Comparison of ENCODE assay signal across 29 cellular contexts in genomic region chr3:24393316-24393715, GRCh38.
"Had no signal": no experiment of that assay in that cellular context is flagged by ENCODE, and none has a peak within 500 bp of the region (broad histone marks: within the 10 kb centered on the region; RNA-seq: fewer than 3 reads in every experiment).

No MANE protein-coding gene starts in this region.

- H2AFZ ChIP-seq: hepatocyte had no signal

- H3K27me3 ChIP-seq: colonic mucosa, esophagus squamous epithelium, gastrocnemius medialis, heart left ventricle, hepatocyte, left lung had no signal

- H3K4me2 ChIP-seq: hepatocyte had no signal

- H3K27ac ChIP-seq: colonic mucosa, epithelial cell of prostate, esophagus squamous epithelium, gastrocnemius medialis, heart left ventricle, hepatocyte, left lung had no signal

- DNase-seq: colonic mucosa; cortex of kidney; effector CD8-positive, alpha-beta T cell; effector memory CD8-positive, alpha-beta T cell; endodermal cell; erythroblast; esophagus squamous epithelium; foreskin fibroblast; foreskin melanocyte; gastrocnemius medialis; heart left ventricle; hypothalamus; immature natural killer cell; islet precursor cell; kidney; kidney glomerular epithelial cell; left colon; left lung; left ventricle myocardium superior; mammary epithelial cell; mesendoderm; midbrain had no signal

- H3K27ac Mint-ChIP-seq: dendritic cell treated with granulocyte-macrophage colony-stimulating factor and Interleukin-4, amounts not matched to agents 40 ng/mL and 50 ng/mL, for 4 days; effector memory CD8-positive, alpha-beta T cell; endodermal cell; immature natural killer cell; memory B cell had no signal

- H3K9me3 Mint-ChIP-seq: dendritic cell treated with granulocyte-macrophage colony-stimulating factor and Interleukin-4, amounts not matched to agents 40 ng/mL and 50 ng/mL, for 4 days; memory B cell had no signal

- ATAC-seq: effector memory CD8-positive, alpha-beta T cell; esophagus mucosa; gastrocnemius medialis; heart left ventricle; left colon; left lung; left ventricle myocardium superior had no signal

- H3K4me1 Mint-ChIP-seq: immature natural killer cell, memory B cell had no signal

- H3K4me3 Mint-ChIP-seq: dendritic cell treated with granulocyte-macrophage colony-stimulating factor and Interleukin-4, amounts not matched to agents 40 ng/mL and 50 ng/mL, for 4 days; effector memory CD8-positive, alpha-beta T cell; endodermal cell; immature natural killer cell; memory B cell had no signal

- H3K36me3 ChIP-seq: colonic mucosa, esophagus squamous epithelium, gastrocnemius medialis, heart left ventricle, left lung had no signal

- H3K4me3 ChIP-seq: colonic mucosa, esophagus squamous epithelium, gastrocnemius medialis, heart left ventricle, hepatocyte, left lung, lung had no signal

- H3K36me3 Mint-ChIP-seq: immature natural killer cell, memory B cell had no signal

- FAIRE-seq: endometrium, kidney had no signal

- H3K9me3 ChIP-seq: colonic mucosa, esophagus squamous epithelium, gastrocnemius medialis, heart left ventricle, left lung had no signal

- H3K27me3 Mint-ChIP-seq: dendritic cell treated with granulocyte-macrophage colony-stimulating factor and Interleukin-4, amounts not matched to agents 40 ng/mL and 50 ng/mL, for 4 days; effector memory CD8-positive, alpha-beta T cell; memory B cell had no signal
